ENCODE assay signal across 21 cellular contexts in genomic region chr12:108459106-108459505, GRCh38.
"Had no signal": no experiment of that assay in that cellular context is flagged by ENCODE, and none has a peak within 500 bp of the region (broad histone marks: within the 10 kb centered on the region; RNA-seq: fewer than 3 reads in every experiment).

No MANE protein-coding gene starts in this region.

- FAIRE-seq: endometrium, frontal cortex had no signal

- H3K36me3 ChIP-seq: heart left ventricle, right atrium auricular region, sigmoid colon, thoracic aorta, transverse colon had no signal

- ATAC-seq: esophagus mucosa; heart left ventricle; left lobe of liver; naive thymus-derived CD4-positive, alpha-beta T cell; stimulated activated naive B cell treated with anti-CD40 and anti-IgM and Interleukin-4, amounts not matched to agents 10 μg/mL and 1 μg/mL and 100 μg/mL, for 72 hours; stimulated activated naive CD8-positive, alpha-beta T cell treated with anti-CD3 and anti-CD28 coated beads, Interleukin-15, amount 100 ng/mL, for 72 hours had no signal

- H3K27me3 ChIP-seq: right atrium auricular region, transverse colon had no signal

- H3K4me3 ChIP-seq: heart left ventricle, right atrium auricular region, sigmoid colon, skin epidermis, thoracic aorta, transverse colon had no signal

- H3K27ac ChIP-seq: heart left ventricle, right atrium auricular region, sigmoid colon, skin epidermis, thoracic aorta, transverse colon had no signal

- H3K9me3 ChIP-seq: heart left ventricle, right atrium auricular region, sigmoid colon, thoracic aorta, transverse colon had no signal

- H3K4me1 ChIP-seq: right atrium auricular region, sigmoid colon, transverse colon had no signal

- DNase-seq: cortex of kidney; effector memory CD4-positive, alpha-beta T cell; heart left ventricle; hypothalamus; islet precursor cell; mammary epithelial cell; naive thymus-derived CD4-positive, alpha-beta T cell; nephron progenitor cell; sigmoid colon; stimulated activated CD4-positive, alpha-beta T cell treated with anti-CD3 and anti-CD28 coated beads, Interleukin-2, amount 100 ng/mL, for 24 hours; stimulated activated CD4-positive, alpha-beta T cell treated with anti-CD3 and anti-CD28 coated beads, Interleukin-4, amount 100 ng/mL, for 4 hours; stimulated activated naive B cell treated with anti-CD40 and anti-IgM and Interleukin-4, amounts not matched to agents 10 μg/mL and 1 μg/mL and 100 μg/mL, for 72 hours; stimulated activated naive CD8-positive, alpha-beta T cell treated with anti-CD3 and anti-CD28 coated beads, Interleukin-15, amount 100 ng/mL, for 72 hours; transverse colon had no signal
